2 cellular contexts compared by ENCODE assay signal in the genomic region with DNA sequence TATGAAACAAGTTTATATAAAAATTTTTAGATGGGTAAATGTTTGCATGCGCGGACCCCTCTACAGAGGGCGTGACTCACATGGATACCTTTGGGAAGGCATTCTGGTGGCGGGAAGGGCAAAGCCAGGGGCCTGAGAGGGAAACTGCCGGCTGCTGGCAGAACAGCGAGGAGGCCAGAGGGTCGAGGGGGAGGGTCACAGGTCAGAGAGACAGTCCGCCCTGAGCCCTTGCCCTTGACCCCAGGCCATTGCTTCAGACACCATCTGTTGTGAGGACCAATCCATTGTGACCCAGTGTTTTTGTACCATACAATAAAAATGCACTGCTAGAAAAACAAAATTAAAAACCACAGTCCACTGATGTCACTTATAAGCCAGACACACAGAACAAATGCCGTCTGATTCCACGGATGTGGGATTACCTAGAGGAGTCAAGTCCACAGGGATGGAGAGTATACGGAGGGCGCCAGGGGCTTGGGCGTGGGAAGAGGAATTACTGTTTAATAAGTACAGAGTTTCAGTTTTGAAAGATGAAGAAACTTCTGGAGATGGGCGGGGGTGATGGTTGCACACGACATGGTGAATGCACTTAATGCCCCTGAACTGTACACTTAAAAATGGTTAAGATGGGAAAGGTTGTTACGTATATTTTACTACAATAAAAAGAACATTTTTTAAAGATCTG.
A peak's percentile ranks its signal among the peaks of the same experiment; 100 is the strongest.
TF ChIP-seq lines count a peak whose summit lies in the region.

No MANE protein-coding gene starts in this region.

TF ChIP-seq in HCT116, 20 proteins besides CTCF, POLR2A, EP300 and RAD21:
- TF ChIP-seq SRF (IDR thresholded peaks at IDR 0.05; ENCODE audit: low read depth) (no peak), FOSL1 (IDR thresholded peaks at IDR 0.05; ENCODE audit: low read depth) (no peak), CBX3 (IDR thresholded peaks at IDR 0.05; ENCODE audit: low read depth) (no peak), TCF7L2 (IDR thresholded peaks at IDR 0.05; ENCODE audit: borderline replicate concordance, extremely low read depth, insufficient read depth, insufficient read length) (no peak), EZH2phosphoT487 (IDR thresholded peaks at IDR 0.05; ENCODE audit: borderline replicate concordance) (no peak), EZH2 (IDR thresholded peaks at IDR 0.05) (no peak), POLR2AphosphoS5 (IDR thresholded peaks at IDR 0.05; ENCODE audit: low read depth, low read length) (no peak), ELF1 (IDR thresholded peaks at IDR 0.05; ENCODE audit: borderline replicate concordance, low read depth) (no peak)
- TF ChIP-seq, protein P1, sequence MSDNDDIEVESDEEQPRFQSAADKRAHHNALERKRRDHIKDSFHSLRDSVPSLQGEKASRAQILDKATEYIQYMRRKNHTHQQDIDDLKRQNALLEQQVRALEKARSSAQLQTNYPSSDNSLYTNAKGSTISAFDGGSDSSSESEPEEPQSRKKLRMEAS (IDR thresholded peaks at IDR 0.05), result no peak

TF ChIP-seq in GM12878, 131 proteins besides CTCF, POLR2A, EP300 and RAD21:
- TF ChIP-seq ETV6 (conservative IDR thresholded peaks at IDR 0.05 in 1 of 2, IDR thresholded peaks at IDR 0.05 in 1 of 2; ENCODE audit: borderline replicate concordance in 1 of 2, low read depth in 1 of 2) (no peak), IKZF2 (IDR thresholded peaks at IDR 0.05) (0 out of 4 replicates have a peak, but pooled peaks have one; percentile 24 to 43), FOXM1 (IDR thresholded peaks at IDR 0.05; ENCODE audit: low read depth, low read length) (no peak)
- TF ChIP-seq, protein P2, sequence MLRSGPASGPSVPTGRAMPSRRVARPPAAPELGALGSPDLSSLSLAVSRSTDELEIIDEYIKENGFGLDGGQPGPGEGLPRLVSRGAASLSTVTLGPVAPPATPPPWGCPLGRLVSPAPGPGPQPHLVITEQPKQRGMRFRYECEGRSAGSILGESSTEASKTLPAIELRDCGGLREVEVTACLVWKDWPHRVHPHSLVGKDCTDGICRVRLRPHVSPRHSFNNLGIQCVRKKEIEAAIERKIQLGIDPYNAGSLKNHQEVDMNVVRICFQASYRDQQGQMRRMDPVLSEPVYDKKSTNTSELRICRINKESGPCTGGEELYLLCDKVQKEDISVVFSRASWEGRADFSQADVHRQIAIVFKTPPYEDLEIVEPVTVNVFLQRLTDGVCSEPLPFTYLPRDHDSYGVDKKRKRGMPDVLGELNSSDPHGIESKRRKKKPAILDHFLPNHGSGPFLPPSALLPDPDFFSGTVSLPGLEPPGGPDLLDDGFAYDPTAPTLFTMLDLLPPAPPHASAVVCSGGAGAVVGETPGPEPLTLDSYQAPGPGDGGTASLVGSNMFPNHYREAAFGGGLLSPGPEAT (IDR thresholded peaks at IDR 0.05; ENCODE audit: low read depth), result no peak
